ENCODE assay signal across 9 cellular contexts in genomic region chr1:23868848-23869450, GRCh38. TPM values are rescaled to one million over a fixed set of nuclear protein-coding genes. Genes with fewer than 3 reads are reported as not detected.
DNase-seq lines count a peak whose midpoint lies in the region; ATAC-seq, FAIRE-seq and TF ChIP-seq lines count a peak whose summit lies in the region.
"Had no signal": no experiment of that assay in that cellular context is flagged by ENCODE, and none has a peak within 500 bp of the region (broad histone marks: within the 10 kb centered on the region; RNA-seq: fewer than 3 reads in every experiment).

No MANE protein-coding gene starts in this region.

- H3K4me1 ChIP-seq in small intestine (ENCODE audit: control insufficient read depth in 2 of 2, insufficient read depth in 1 of 2, low read depth in 1 of 2, low read length in 1 of 2): peaks cover 3% of the 10 kb centered on the region in 2 donors

- no peaks in the 10 kb centered on the region for H3K27me3 ChIP-seq in small intestine (ENCODE audit: control insufficient read depth in 2 of 2, insufficient read depth in 2 of 2, low read length in 2 of 2)

- peak overlapping the region in 1 of 2 donors; percentile 74 for H3K27ac ChIP-seq in small intestine (ENCODE audit: low read depth in 1 of 2, low read length in 1 of 2)
- H3K27ac ChIP-seq: cardiac muscle cell had no signal

- H3K36me3 Mint-ChIP-seq in activated T-cell treated with anti-CD3 and anti-CD28 coated beads, Interleukin-2, amount 50 U/mL, for 72 hours (ENCODE audit: insufficient read depth in 2 of 2): no peaks in the 10 kb centered on the region
- peaks cover 8% of the 10 kb centered on the region for H3K36me3 Mint-ChIP-seq in T-cell

- no peak for ATAC-seq in activated T-cell treated with anti-CD3 and anti-CD28 coated beads, Interleukin-2, amount 50 U/mL, for 72 hours (replicated peaks in 1 of 2)
- ATAC-seq in T-cell (replicated peaks in 1 of 4) (no peak), esophagus mucosa (no peak), GM21526 (IDR thresholded peaks at IDR 0.05; ENCODE audit: low FRiP score, unreplicated experiment) (no peak), omental fat pad (ENCODE audit: low FRiP score) (no peak)

- H3K36me3 ChIP-seq in small intestine (ENCODE audit: control insufficient read depth in 2 of 2, insufficient read depth in 2 of 2, low read length in 2 of 2): no peaks in the 10 kb centered on the region

- H3K4me3 ChIP-seq in small intestine (ENCODE audit: low read depth in 1 of 2, low read length in 2 of 2): peak overlapping the region; percentile 64 to 92

- POLR2A ChIA-PET in T-cell (lab: Charles Lee): interaction anchor here in 1 of 2 donors (0.5 kb wide), 1 partner anchor 9 kb away, joined by 3 read pairs; no protein-coding TSS in a partner anchor

- CTCF ChIA-PET in T-cell (lab: Charles Lee): interaction anchor here (0.6 to 1.7 kb wide), 10 partner anchors 12 to 677 kb away, joined by 3 to 8 read pairs (median 4); no protein-coding TSS in a partner anchor

- no peak for DNase-seq in activated T-cell treated with anti-CD3 and anti-CD28 coated beads, Interleukin-2, amount 50 U/mL, for 72 hours
- DNase-seq in activated T-cell treated with anti-CD3 and anti-CD28 coated beads for 4 hours (no peak), T-cell (no peak), foreskin melanocyte (peak; percentile 14), small intestine (no peak), omental fat pad (ENCODE audit: low spot score) (no peak)

- H3K4me1 Mint-ChIP-seq in activated T-cell treated with anti-CD3 and anti-CD28 coated beads, Interleukin-2, amount 50 U/mL, for 72 hours (ENCODE audit: low read depth): peaks cover 21% of the 10 kb centered on the region
- H3K4me1 Mint-ChIP-seq in T-cell: peaks cover 22 to 31% (median 23%) of the 10 kb centered on the region in 3 donors

- H3K9me3 ChIP-seq in small intestine (ENCODE audit: control insufficient read depth, low read depth): no peaks in the 10 kb centered on the region

- no peak overlapping the region for H3K27ac Mint-ChIP-seq in activated T-cell treated with anti-CD3 and anti-CD28 coated beads, Interleukin-2, amount 50 U/mL, for 72 hours
- peak overlapping the region; percentile 62 to 95 for H3K27ac Mint-ChIP-seq in T-cell

- H3K4me3 Mint-ChIP-seq in activated T-cell treated with anti-CD3 and anti-CD28 coated beads, Interleukin-2, amount 50 U/mL, for 72 hours: peak overlapping the region; percentile 74 to 86
- H3K4me3 Mint-ChIP-seq in T-cell: peak overlapping the region; percentile 71 to 83 (median 79)

- TF ChIP-seq CTCF in omental fat pad (IDR thresholded peaks at IDR 0.05): no peak

- no peaks in the 10 kb centered on the region for H3K9me3 Mint-ChIP-seq in activated T-cell treated with anti-CD3 and anti-CD28 coated beads, Interleukin-2, amount 50 U/mL, for 72 hours
- no peaks in the 10 kb centered on the region for H3K9me3 Mint-ChIP-seq in T-cell

- H3K27me3 Mint-ChIP-seq in activated T-cell treated with anti-CD3 and anti-CD28 coated beads, Interleukin-2, amount 50 U/mL, for 72 hours (ENCODE audit: low read depth): peaks cover 8% of the 10 kb centered on the region
- no peaks in the 10 kb centered on the region for H3K27me3 Mint-ChIP-seq in T-cell

- FAIRE-seq in small intestine (lab: Jason Lieb, UNC): no peak

- WGBS in small intestine, 3 donors: 46 to 50% (median 50%) methylated on average over 14 of the region's 14 CpGs

RNA-seq across cellular contexts. Expression of gene FUCA1, which starts 0.9 kb away (rescaled TPM):
- 1 to 10 TPM; 5.5 to 9.0 TPM for total RNA-seq in activated T-cell treated with anti-CD3 and anti-CD28 coated beads, Interleukin-2, amount 50 U/mL, for 72 hours
- total RNA-seq in T-cell (10 to 100 TPM in 3 of 5 donors, 1 to 10 TPM in 2; 5.6 to 11.5 (median 10.7) TPM), esophagus mucosa (7.7 TPM), omental fat pad (10 to 100 TPM; 31.7 to 49.5 (median 45.7) TPM)
- polyA plus RNA-seq in small intestine: 10 to 100 TPM; 44.9 to 52.1 (median 50.5) TPM

RNA-seq across cellular contexts. Expression of gene HMGCL, which starts 43.7 kb away (rescaled TPM):
- 10 to 100 TPM; 44.1 to 47.4 TPM for total RNA-seq in activated T-cell treated with anti-CD3 and anti-CD28 coated beads, Interleukin-2, amount 50 U/mL, for 72 hours
- total RNA-seq in T-cell (10 to 100 TPM; 14.5 to 39.0 (median 32.9) TPM), esophagus mucosa (28.2 TPM), omental fat pad (10 to 100 TPM; 19.2 to 47.1 (median 41.4) TPM)
- polyA plus RNA-seq in small intestine: 100 to 1,000 TPM in 1 of 3 donors, 10 to 100 TPM in 2; 52.2 to 105 (median 89.7) TPM

RNA-seq across cellular contexts. Expression of gene CNR2, which starts 44.2 kb away (rescaled TPM):
- total RNA-seq in activated T-cell treated with anti-CD3 and anti-CD28 coated beads, Interleukin-2, amount 50 U/mL, for 72 hours: under 1 TPM; 0.35 to 0.72 TPM
- total RNA-seq in T-cell (1 to 10 TPM in 4 of 5 donors, under 1 TPM in 1; 0.67 to 2.1 (median 1.5) TPM), esophagus mucosa (0.12 TPM), omental fat pad (under 1 TPM in 2 of 4 donors, not detected in 2; 0.06 to 0.09 TPM)
- under 1 TPM in 1 of 3 donors, not detected in 2; 0.15 TPM for polyA plus RNA-seq in small intestine
- total RNA-seq: cardiac muscle cell had no signal
- polyA plus RNA-seq: cardiac muscle cell had no signal
